Comparison of ENCODE assay signal across 8 cellular contexts in genomic region chr19:10286803-10287737, GRCh38. TPM values are rescaled to one million over a fixed set of nuclear protein-coding genes. Genes with fewer than 3 reads are reported as not detected.
A peak's percentile ranks its signal among the peaks of the same experiment; 100 is the strongest.
DNase-seq lines count a peak whose midpoint lies in the region; ATAC-seq and TF ChIP-seq lines count a peak whose summit lies in the region.

TSS of gene ICAM4 (plus strand) at chr19:10286955. CDS start at chr19:10287013, 58 bp downstream.

- no peak within 1 kb of the TSS for H2AK5ac ChIP-seq in mesendoderm (ENCODE audit: low read length)

- no peaks in the 10 kb centered on the region for H3K9me3 Mint-ChIP-seq in MCF 10A (ENCODE audit: unreplicated experiment)

- CTCF ChIA-PET in MCF 10A (lab: Yijun Ruan, JAX) = interaction anchor here (0.5 to 1.8 kb wide), 7 partner anchors 17 to 497 kb away, joined by 3 to 7 read pairs (median 3); no protein-coding TSS in a partner anchor

- no peaks in the 10 kb centered on the region for H3K79me1 ChIP-seq in mesendoderm (ENCODE audit: low read length)

- H3K27ac Mint-ChIP-seq in MCF 10A (ENCODE audit: low read depth, unreplicated experiment) = peak within 1 kb of the TSS; percentile 5

- no peak within 1 kb of the TSS for H3K4me3 ChIP-seq in mesendoderm (ENCODE audit: low read length)

- H2BK120ac ChIP-seq in mesendoderm (ENCODE audit: low read depth, low read length) = no peak within 1 kb of the TSS

- no peaks in the 10 kb centered on the region for H3K27me3 Mint-ChIP-seq in MCF 10A (ENCODE audit: insufficient read depth, unreplicated experiment)

- no peak within 1 kb of the TSS for H3K18ac ChIP-seq in mesendoderm (ENCODE audit: low read length)

- H4K5ac ChIP-seq in mesendoderm (ENCODE audit: low read length) = no peak within 1 kb of the TSS

- H3K4me1 ChIP-seq in mesendoderm (ENCODE audit: control insufficient read depth, low read depth, low read length) = peaks cover 5% of the 10 kb centered on the region

- no peak within 1 kb of the TSS for H4K8ac ChIP-seq in mesendoderm (ENCODE audit: low read depth, low read length)

- peaks cover 31% of the 10 kb centered on the region for H3K27me3 ChIP-seq in mesendoderm (ENCODE audit: insufficient read depth, low read length, poor library complexity)

- H3K4me3 Mint-ChIP-seq in MCF 10A (ENCODE audit: unreplicated experiment) = peak within 1 kb of the TSS; percentile 33

- no peaks in the 10 kb centered on the region for H3K79me2 ChIP-seq in mesendoderm (ENCODE audit: control insufficient read depth, insufficient read depth, low read length)

- no peak for ATAC-seq in GM21619 (IDR thresholded peaks at IDR 0.05; ENCODE audit: unreplicated experiment)
- no peak for ATAC-seq in HG03097 (IDR thresholded peaks at IDR 0.05; ENCODE audit: low FRiP score, unreplicated experiment)
- ATAC-seq in HG02678 (IDR thresholded peaks at IDR 0.05; ENCODE audit: unreplicated experiment) = no peak

- WGBS in mesendoderm (ENCODE audit: extremely low coverage, insufficient coverage, low lambda C conversion rate) = no CpG with 5 or more reads among the region's 59 CpGs

- TF ChIP-seq CTCF in MCF 10A (IDR thresholded peaks at IDR 0.05; ENCODE audit: unreplicated experiment) = no peak

- POLR2A ChIA-PET in MCF 10A (lab: Yijun Ruan, JAX) = interaction anchor here (0.8 to 1.7 kb wide), 5 partner anchors 16 to 405 kb away, joined by 3 to 14 read pairs (median 5); partner anchors contain the start of genes EIF3G, ICAM1, RAVER1 and TYK2

- H3K56ac ChIP-seq in mesendoderm (ENCODE audit: low read length) = peak within 1 kb of the TSS; percentile 83

- no peak within 1 kb of the TSS for H3K27ac ChIP-seq in mesendoderm (ENCODE audit: low read depth, low read length)

- peak within 1 kb of the TSS; percentile 55 for H3K9ac ChIP-seq in mesendoderm (ENCODE audit: low read length)

- intact Hi-C loops in MCF 10A (cut with micrococcal nuclease) = no loop called here

- peaks cover 33% of the 10 kb centered on the region for H3K4me1 Mint-ChIP-seq in MCF 10A (ENCODE audit: insufficient read depth, unreplicated experiment)

- peak; percentile 26 for DNase-seq in ELR (ENCODE audit: low read depth)
- peak; percentile 55 for DNase-seq in NCI-H226
- no peak for DNase-seq in MCF 10A (ENCODE audit: unreplicated experiment)
- peak; percentile 68 for DNase-seq in mesendoderm
- no peak for DNase-seq in globus pallidus (ENCODE audit: low spot score)

- no peak within 1 kb of the TSS for H3K23ac ChIP-seq in mesendoderm (ENCODE audit: low read length)

- H2BK15ac ChIP-seq in mesendoderm (replicated peaks; ENCODE audit: low read depth) = no peak within 1 kb of the TSS

- no peaks in the 10 kb centered on the region for H3K36me3 Mint-ChIP-seq in MCF 10A (ENCODE audit: insufficient read depth, unreplicated experiment)

- no peak within 1 kb of the TSS for H3K4ac ChIP-seq in mesendoderm (ENCODE audit: low read depth, low read length)

- H3K4me2 ChIP-seq in mesendoderm (ENCODE audit: low read length) = peak within 1 kb of the TSS; percentile 75

- H3K36me3 ChIP-seq in mesendoderm (ENCODE audit: control insufficient read depth, insufficient read depth, low read length) = no peaks in the 10 kb centered on the region

- H2BK5ac ChIP-seq in mesendoderm (ENCODE audit: low read length) = no peak within 1 kb of the TSS

- BruUV-seq in MCF 10A (replicated peaks; lab: Mats Ljungman, UMichigan) = no TSS peak

RNA-seq across cellular contexts. Expression of gene ICAM4, which starts in this region (rescaled TPM):
- total RNA-seq in MCF 10A (2022) = not detected in 2 replicates
- polyA plus RNA-seq in mesendoderm (2013, experiment 1 of 2) = 0.46 TPM
- 0.36 TPM for polyA plus RNA-seq in mesendoderm (2013, experiment 2 of 2)

Comparison
In these comparisons a context has a peak if more than half of its experiments do, and no peak if none do; other contexts are left out.
1. DNase-seq: peak in ELR (single experiment), NCI-H226 (single experiment) and mesendoderm (single experiment); none in MCF 10A (single experiment) and globus pallidus (single experiment).